Comparison of ENCODE assay signal across 8 cellular contexts in genomic region chr9:130118841-130119520, GRCh38. TPM values are rescaled to one million over a fixed set of nuclear protein-coding genes. Genes with fewer than 3 reads are reported as not detected.
DNase-seq lines count a peak whose midpoint lies in the region; ATAC-seq and TF ChIP-seq lines count a peak whose summit lies in the region.

No MANE protein-coding gene starts in this region.

- no peak overlapping the region for H3K27ac Mint-ChIP-seq in activated T-helper 17 cell treated with anti-CD3 and anti-CD28 coated beads, Interleukin-2, amount 50 U/mL, for 72 hours

- peaks cover 66% of the 10 kb centered on the region for H3K36me3 Mint-ChIP-seq in activated T-helper 17 cell treated with anti-CD3 and anti-CD28 coated beads, Interleukin-2, amount 50 U/mL, for 72 hours (ENCODE audit: low read depth)

- DNase-seq in DMS79 treated with DMSO at 0.1 percent for 48 hours (lab: John Stamatoyannopoulos, UW), result peak; percentile 84
- peak; percentile 76 for DNase-seq in NCI-H2029 treated with DMSO at 0.1 percent for 48 hours (lab: John Stamatoyannopoulos, UW)
- DNase-seq in choroid plexus epithelial cell (ENCODE audit: low read depth), result peak; percentile 44
- no peak for DNase-seq in psoas muscle
- DNase-seq in AG08396 (ENCODE audit: low spot score), result no peak

- H3K9me3 Mint-ChIP-seq in activated T-helper 17 cell treated with anti-CD3 and anti-CD28 coated beads, Interleukin-2, amount 50 U/mL, for 72 hours, result no peaks in the 10 kb centered on the region

- H3K27me3 ChIP-seq in psoas muscle (ENCODE audit: insufficient read depth in 3 of 3, low read length in 2 of 3), result no peaks in the 10 kb centered on the region

- ATAC-seq in psoas muscle (peak; percentile 36 to 57 (median 44)), HG02678 (IDR thresholded peaks at IDR 0.05; ENCODE audit: unreplicated experiment) (no peak), GM21723 (IDR thresholded peaks at IDR 0.05; ENCODE audit: unreplicated experiment) (no peak)
- ATAC-seq in activated T-helper 17 cell treated with anti-CD3 and anti-CD28 coated beads, Interleukin-2, amount 50 U/mL, for 72 hours (replicated peaks), result no peak

- H3K36me3 ChIP-seq in psoas muscle (ENCODE audit: insufficient read depth in 1 of 2, low read depth in 1 of 2), result peaks cover 0 to 48% of the 10 kb centered on the region in 2 donors

- no peak overlapping the region for H3K4me3 Mint-ChIP-seq in activated T-helper 17 cell treated with anti-CD3 and anti-CD28 coated beads, Interleukin-2, amount 50 U/mL, for 72 hours

- H3K4me3 ChIP-seq in choroid plexus epithelial cell (ENCODE audit: low read depth, low read length), result no peak overlapping the region
- H3K4me3 ChIP-seq in psoas muscle, result no peak overlapping the region

- peaks cover 20% of the 10 kb centered on the region for H3K4me1 ChIP-seq in psoas muscle

- no peaks in the 10 kb centered on the region for H3K27me3 Mint-ChIP-seq in activated T-helper 17 cell treated with anti-CD3 and anti-CD28 coated beads, Interleukin-2, amount 50 U/mL, for 72 hours

- intact Hi-C loops in psoas muscle (cut with DNase I), result no loop called here

- H3K4me1 Mint-ChIP-seq in activated T-helper 17 cell treated with anti-CD3 and anti-CD28 coated beads, Interleukin-2, amount 50 U/mL, for 72 hours, result no peaks in the 10 kb centered on the region

- WGBS in psoas muscle, 3 donors, result 71 to 79% (median 73%) methylated on average over 17 of the region's 17 CpGs

- peak overlapping the region; percentile 60 for H3K27ac ChIP-seq in psoas muscle

- no peak for TF ChIP-seq CTCF in choroid plexus epithelial cell (conservative IDR thresholded peaks at IDR 0.05; ENCODE audit: low read depth, low read length)
- no peak for TF ChIP-seq CTCF in psoas muscle (IDR thresholded peaks at IDR 0.05)

- no peaks in the 10 kb centered on the region for H3K9me3 ChIP-seq in psoas muscle

RNA-seq across cellular contexts. Expression of gene NCS1, which starts 53.2 kb away (rescaled TPM):
- 1 to 10 TPM; 2.9 to 7.5 (median 3.8) TPM for total RNA-seq in psoas muscle
- 1 to 10 TPM; 3.6 to 5.0 (median 3.8) TPM for polyA plus RNA-seq in psoas muscle
- total RNA-seq in activated T-helper 17 cell treated with anti-CD3 and anti-CD28 coated beads, Interleukin-2, amount 50 U/mL, for 72 hours, result 10 to 100 TPM; 14.0 to 30.4 TPM

Comparison
In these comparisons a context has a peak if more than half of its experiments do, and no peak if none do; other contexts are left out.
1. DNase-seq: peak in DMS79 treated with DMSO at 0.1 percent for 48 hours (single experiment), NCI-H2029 treated with DMSO at 0.1 percent for 48 hours (single experiment) and choroid plexus epithelial cell (single experiment); none in psoas muscle (0 of 2) and AG08396 (single experiment).
2. ATAC-seq: peak in psoas muscle (4 of 4); none in activated T-helper 17 cell treated with anti-CD3 and anti-CD28 coated beads, Interleukin-2, amount 50 U/mL, for 72 hours (single experiment), HG02678 (single experiment) and GM21723 (single experiment).